ENCODE assay signal across 9 cellular contexts in genomic region chr10:110455440-110455839, GRCh38. TPM values are rescaled to one million over a fixed set of nuclear protein-coding genes. Genes with fewer than 3 reads are reported as not detected.
DNase-seq lines count a peak whose midpoint lies in the region; ATAC-seq and TF ChIP-seq lines count a peak whose summit lies in the region.
"Had no signal": no experiment of that assay in that cellular context is flagged by ENCODE, and none has a peak within 500 bp of the region (broad histone marks: within the 10 kb centered on the region; RNA-seq: fewer than 3 reads in every experiment).

No MANE protein-coding gene starts in this region.

- H3K27ac Mint-ChIP-seq in activated naive CD4-positive, alpha-beta T cell treated with anti-CD3 and anti-CD28 coated beads for 36 hours = no peak overlapping the region
- no peak overlapping the region for H3K27ac Mint-ChIP-seq in activated naive CD4-positive, alpha-beta T cell treated with anti-CD3 and anti-CD28 coated beads, Interleukin-2, amount 10 ng/mL, durations not matched to agents 7 days and 5 days
- H3K27ac Mint-ChIP-seq in activated B cell treated with CpG ODN at 0.5 μM for 24 hours = no peak overlapping the region

- TF ChIP-seq CTCF in activated B cell treated with CpG ODN at 0.5 μM for 24 hours (IDR thresholded peaks at IDR 0.05) (no peak), suprapubic skin (IDR thresholded peaks at IDR 0.05) (no peak), foreskin fibroblast (IDR thresholded peaks at IDR 0.05; ENCODE audit: low read depth, low read length) (no peak)

- H3K27me3 ChIP-seq in suprapubic skin = no peaks in the 10 kb centered on the region
- H3K27me3 ChIP-seq: SJSA1 had no signal

- CTCF ChIA-PET in activated naive CD4-positive, alpha-beta T cell treated with anti-CD3 and anti-CD28 coated beads for 36 hours (lab: Charles Lee) = interaction anchor here (0.9 to 3.5 kb wide), 3 partner anchors 89 to 101 kb away, joined by 3 to 12 read pairs (median 3); no protein-coding TSS in a partner anchor
- CTCF ChIA-PET in activated naive CD4-positive, alpha-beta T cell treated with anti-CD3 and anti-CD28 coated beads, Interleukin-2, amount 10 ng/mL, durations not matched to agents 7 days and 5 days (lab: Charles Lee) = interaction anchor here (1.4 to 1.7 kb wide), 2 partner anchors 91 kb away, joined by 3 to 4 read pairs; no protein-coding TSS in a partner anchor
- CTCF ChIA-PET in activated B cell treated with CpG ODN at 0.5 μM for 24 hours (lab: Charles Lee) = interaction anchor here (0.9 to 2.0 kb wide), 2 partner anchors 98 to 101 kb away, joined by 3 to 6 read pairs; no protein-coding TSS in a partner anchor

- H3K9me3 ChIP-seq in suprapubic skin = no peaks in the 10 kb centered on the region
- H3K9me3 ChIP-seq: SJSA1 had no signal

- H3K4me1 ChIP-seq in suprapubic skin = peaks cover 28% of the 10 kb centered on the region

- no peaks in the 10 kb centered on the region for H3K36me3 ChIP-seq in suprapubic skin
- H3K36me3 ChIP-seq: SJSA1 had no signal

- no peaks in the 10 kb centered on the region for H3K9me3 Mint-ChIP-seq in activated naive CD4-positive, alpha-beta T cell treated with anti-CD3 and anti-CD28 coated beads for 36 hours
- H3K9me3 Mint-ChIP-seq in activated naive CD4-positive, alpha-beta T cell treated with anti-CD3 and anti-CD28 coated beads, Interleukin-2, amount 10 ng/mL, durations not matched to agents 7 days and 5 days = no peaks in the 10 kb centered on the region
- H3K9me3 Mint-ChIP-seq in activated B cell treated with CpG ODN at 0.5 μM for 24 hours = no peaks in the 10 kb centered on the region

- intact Hi-C loops in activated naive CD4-positive, alpha-beta T cell treated with anti-CD3 and anti-CD28 coated beads for 36 hours (cut with micrococcal nuclease) = no loop called here
- intact Hi-C loops in activated B cell treated with CpG ODN at 0.5 μM for 24 hours (cut with micrococcal nuclease) (no loop called here), left cardiac atrium (cut with DNase I) (no loop called here)

- TF ChIP-seq EP300 in suprapubic skin (IDR thresholded peaks at IDR 0.05) = no peak

- H3K4me3 Mint-ChIP-seq in activated naive CD4-positive, alpha-beta T cell treated with anti-CD3 and anti-CD28 coated beads for 36 hours = no peak overlapping the region
- H3K4me3 Mint-ChIP-seq in activated naive CD4-positive, alpha-beta T cell treated with anti-CD3 and anti-CD28 coated beads, Interleukin-2, amount 10 ng/mL, durations not matched to agents 7 days and 5 days = no peak overlapping the region
- peak overlapping the region; percentile 3 for H3K4me3 Mint-ChIP-seq in activated B cell treated with CpG ODN at 0.5 μM for 24 hours

- H3K27me3 Mint-ChIP-seq in activated naive CD4-positive, alpha-beta T cell treated with anti-CD3 and anti-CD28 coated beads for 36 hours (ENCODE audit: low read depth) = no peaks in the 10 kb centered on the region
- H3K27me3 Mint-ChIP-seq in activated naive CD4-positive, alpha-beta T cell treated with anti-CD3 and anti-CD28 coated beads, Interleukin-2, amount 10 ng/mL, durations not matched to agents 7 days and 5 days = peaks cover 58% of the 10 kb centered on the region
- no peaks in the 10 kb centered on the region for H3K27me3 Mint-ChIP-seq in activated B cell treated with CpG ODN at 0.5 μM for 24 hours

- ATAC-seq in activated B cell treated with CpG ODN at 0.5 μM for 24 hours (ENCODE audit: low read depth) (no peak), left cardiac atrium (no peak)

- POLR2A ChIA-PET in activated B cell treated with CpG ODN at 0.5 μM for 24 hours (lab: Charles Lee) = interaction anchor here (0.9 to 6.5 kb wide), 3 partner anchors 11 to 100 kb away, joined by 3 to 67 read pairs (median 3); no protein-coding TSS in a partner anchor

- peaks cover 30% of the 10 kb centered on the region for H3K4me1 Mint-ChIP-seq in activated naive CD4-positive, alpha-beta T cell treated with anti-CD3 and anti-CD28 coated beads for 36 hours (ENCODE audit: low read depth)
- H3K4me1 Mint-ChIP-seq in activated naive CD4-positive, alpha-beta T cell treated with anti-CD3 and anti-CD28 coated beads, Interleukin-2, amount 10 ng/mL, durations not matched to agents 7 days and 5 days = peaks cover 44% of the 10 kb centered on the region
- peaks cover 54% of the 10 kb centered on the region for H3K4me1 Mint-ChIP-seq in activated B cell treated with CpG ODN at 0.5 μM for 24 hours

- no peak overlapping the region for H3K4me3 ChIP-seq in suprapubic skin
- H3K4me3 ChIP-seq in foreskin fibroblast (ENCODE audit: low read depth in 1 of 2, low read length in 2 of 2) = no peak overlapping the region
- H3K4me3 ChIP-seq: SJSA1 had no signal

- peak; percentile 43 for DNase-seq in activated naive CD4-positive, alpha-beta T cell treated with anti-CD3 and anti-CD28 coated beads for 36 hours
- DNase-seq in activated naive CD4-positive, alpha-beta T cell treated with anti-CD3 and anti-CD28 coated beads, Interleukin-2, amount 10 ng/mL, durations not matched to agents 7 days and 5 days = no peak
- DNase-seq in activated B cell treated with CpG ODN at 0.5 μM for 24 hours (no peak), kidney tubule cell (ENCODE audit: low spot score) (peak; percentile 20), suprapubic skin (ENCODE audit: low spot score in 2 of 2) (peak; percentile 29 to 37), left cardiac atrium (no peak), DMS53 (lab: John Stamatoyannopoulos, UW) (no peak), foreskin fibroblast (no peak)

- 70% methylated on average over 2 of the region's 2 CpGs for WGBS in suprapubic skin

- H3K27ac ChIP-seq in suprapubic skin = no peak overlapping the region
- H3K27ac ChIP-seq: SJSA1 had no signal

- TF ChIP-seq POLR2A in suprapubic skin (IDR thresholded peaks at IDR 0.05) = no peak

- H3K36me3 Mint-ChIP-seq in activated naive CD4-positive, alpha-beta T cell treated with anti-CD3 and anti-CD28 coated beads for 36 hours (ENCODE audit: low read depth) = no peaks in the 10 kb centered on the region
- H3K36me3 Mint-ChIP-seq in activated naive CD4-positive, alpha-beta T cell treated with anti-CD3 and anti-CD28 coated beads, Interleukin-2, amount 10 ng/mL, durations not matched to agents 7 days and 5 days = no peaks in the 10 kb centered on the region
- H3K36me3 Mint-ChIP-seq in activated B cell treated with CpG ODN at 0.5 μM for 24 hours (ENCODE audit: low read depth) = no peaks in the 10 kb centered on the region

RNA-seq across cellular contexts. Expression of gene DUSP5, which starts 42.3 kb away (rescaled TPM):
- 10 to 100 TPM; 51.0 to 53.5 TPM for total RNA-seq in activated naive CD4-positive, alpha-beta T cell treated with anti-CD3 and anti-CD28 coated beads for 36 hours
- 26.1 and 28.6 TPM in 2 replicates for total RNA-seq in activated B cell treated with CpG ODN at 0.5 μM for 24 hours
- 10 to 100 TPM in 3 of 4 donors, 1 to 10 TPM in 1; 9.3 to 60.8 (median 31.0) TPM for total RNA-seq in suprapubic skin
- 10 to 100 TPM in 1 of 2 donors, 1 to 10 TPM in 1; 8.9 to 14.3 TPM for total RNA-seq in left cardiac atrium

Comparison
In these comparisons a context has a peak if more than half of its experiments do, and no peak if none do; other contexts are left out.
1. DNase-seq: peak in activated naive CD4-positive, alpha-beta T cell treated with anti-CD3 and anti-CD28 coated beads for 36 hours (single experiment), kidney tubule cell (single experiment) and suprapubic skin (2 of 2); none in activated naive CD4-positive, alpha-beta T cell treated with anti-CD3 and anti-CD28 coated beads, Interleukin-2, amount 10 ng/mL, durations not matched to agents 7 days and 5 days (single experiment), activated B cell treated with CpG ODN at 0.5 μM for 24 hours (single experiment), left cardiac atrium (single experiment), DMS53 (single experiment) and foreskin fibroblast (0 of 2).